Comparison of ENCODE assay signal across 9 cellular contexts in the genomic region with DNA sequence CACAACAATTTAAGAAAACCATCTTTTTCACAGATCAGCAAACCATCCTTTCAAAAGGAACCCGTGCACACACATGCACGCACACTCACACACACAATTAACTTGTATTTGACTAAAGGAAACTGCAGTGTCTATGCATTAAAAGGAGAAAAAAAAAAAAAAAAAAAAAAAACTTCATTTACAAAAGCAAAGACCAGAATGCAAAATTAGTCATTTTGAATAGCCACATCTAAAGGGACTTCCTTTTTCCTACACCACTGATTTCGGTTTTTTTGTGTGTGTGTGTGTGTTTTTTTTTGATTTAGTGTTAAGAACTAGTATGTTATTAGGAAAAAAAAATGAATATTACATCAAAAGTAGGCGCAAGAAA. TPM values are rescaled to one million over a fixed set of nuclear protein-coding genes. Genes with fewer than 3 reads are reported as not detected.
DNase-seq lines count a peak whose midpoint lies in the region; ATAC-seq lines count a peak whose summit lies in the region.
"Had no signal": no experiment of that assay in that cellular context is flagged by ENCODE, and none has a peak within 500 bp of the region (broad histone marks: within the 10 kb centered on the region; RNA-seq: fewer than 3 reads in every experiment).

No MANE protein-coding gene starts in this region.

- POLR2A ChIA-PET in naive thymus-derived CD4-positive, alpha-beta T cell (lab: Charles Lee) = interaction anchor here (0.7 to 5.9 kb wide), 7 partner anchors 7 to 228 kb away, joined by 3 to 50 read pairs (median 3); partner anchors contain the start of gene ZMYND8

- H3K9me3 ChIP-seq in BLaER1 treated with 17β-estradiol and CSF1 and Interleukin-3, amounts not matched to agents 10 nM and 100 nM (replicated peaks in 1 of 11) = no peaks in the 10 kb centered on the region
- no peaks in the 10 kb centered on the region for H3K9me3 ChIP-seq in Karpas-422 (ENCODE audit: low read length)
- no peaks in the 10 kb centered on the region for H3K9me3 ChIP-seq in naive thymus-derived CD4-positive, alpha-beta T cell (ENCODE audit: control insufficient read depth in 2 of 3, low read length in 3 of 3)

- H3K4me1 Mint-ChIP-seq in naive thymus-derived CD4-positive, alpha-beta T cell = peaks cover 2 to 45% (median 3%) of the 10 kb centered on the region in 7 donors

- intact Hi-C loops in naive thymus-derived CD4-positive, alpha-beta T cell (cut with micrococcal nuclease) = loop anchor here (2.0 to 10.0 kb wide), 5 partner anchors 15 to 985 kb away; partner anchors contain the start of gene TP53RK (in 2 of the 2)

- no peak overlapping the region for H3K4me3 Mint-ChIP-seq in naive thymus-derived CD4-positive, alpha-beta T cell

- peaks cover 96% of the 10 kb centered on the region for H3K79me2 ChIP-seq in Karpas-422 (ENCODE audit: low read length)

- H3K4me3 ChIP-seq in BLaER1 treated with 17β-estradiol and CSF1 and Interleukin-3, amounts not matched to agents 10 nM and 100 nM = peak overlapping the region; percentile 52 to 75 (median 66); a peak in 16 of 20 replicates
- peak overlapping the region; percentile 77 for H3K4me3 ChIP-seq in Karpas-422 (ENCODE audit: low read length)
- H3K4me3 ChIP-seq in naive thymus-derived CD4-positive, alpha-beta T cell (ENCODE audit: low read length) = no peak overlapping the region

- DNase-seq in Karpas-422 (peak; percentile 89), caudate nucleus (lab: John Stamatoyannopoulos, UW) (no peak), HCEC 1CT (no peak), kidney tubule cell (ENCODE audit: low spot score) (no peak), NCI-H2196 treated with DMSO at 0.1 percent for 48 hours (lab: John Stamatoyannopoulos, UW; ENCODE audit: unreplicated experiment) (no peak)
- DNase-seq in naive thymus-derived CD4-positive, alpha-beta T cell = peak in 7 of 9 donors; percentile 25 to 62 (median 51)
- no peak for DNase-seq in activated effector memory CD4-positive, alpha-beta T cell treated with Interleukin-2 at 50 U/mL for 16 hours
- DNase-seq: DMS153 had no signal

- H2AFZ ChIP-seq in Karpas-422 (ENCODE audit: low read length) = no peak overlapping the region

- CTCF ChIA-PET in naive thymus-derived CD4-positive, alpha-beta T cell (lab: Charles Lee) = interaction anchor here (0.6 to 4.6 kb wide), 4 partner anchors 34 to 192 kb away, joined by 3 to 21 read pairs (median 7); no protein-coding TSS in a partner anchor

- H3K9ac ChIP-seq in BLaER1 treated with 17β-estradiol and CSF1 and Interleukin-3, amounts not matched to agents 10 nM and 100 nM = peak overlapping the region; percentile 69 to 96 (median 91); a peak in 21 of 22 replicates
- H3K9ac ChIP-seq in Karpas-422 (ENCODE audit: low read length) = peak overlapping the region; percentile 92

- H3K36me3 ChIP-seq in BLaER1 treated with 17β-estradiol and CSF1 and Interleukin-3, amounts not matched to agents 10 nM and 100 nM = peaks cover 29 to 54% (median 46%) of the 10 kb centered on the region in 11 experiments
- peaks cover 39% of the 10 kb centered on the region for H3K36me3 ChIP-seq in Karpas-422 (ENCODE audit: insufficient read depth, low read length)
- peaks cover 6 to 11% (median 10%) of the 10 kb centered on the region in 3 experiments for H3K36me3 ChIP-seq in naive thymus-derived CD4-positive, alpha-beta T cell (ENCODE audit: control insufficient read depth in 2 of 3, insufficient read depth in 3 of 3, low read length in 3 of 3)

- peaks cover 81 to 91% (median 84%) of the 10 kb centered on the region in 10 experiments for H3K4me1 ChIP-seq in BLaER1 treated with 17β-estradiol and CSF1 and Interleukin-3, amounts not matched to agents 10 nM and 100 nM
- peaks cover 82% of the 10 kb centered on the region for H3K4me1 ChIP-seq in Karpas-422 (ENCODE audit: low read length)
- H3K4me1 ChIP-seq in naive thymus-derived CD4-positive, alpha-beta T cell (ENCODE audit: control insufficient read depth in 2 of 2, insufficient read depth in 2 of 2, low read length in 2 of 2) = peaks cover 52 to 83% of the 10 kb centered on the region in 2 donors

- no peaks in the 10 kb centered on the region for H3K27me3 ChIP-seq in BLaER1 treated with 17β-estradiol and CSF1 and Interleukin-3, amounts not matched to agents 10 nM and 100 nM
- H3K27me3 ChIP-seq in Karpas-422 (ENCODE audit: low read length) = no peaks in the 10 kb centered on the region
- H3K27me3 ChIP-seq in naive thymus-derived CD4-positive, alpha-beta T cell (ENCODE audit: control insufficient read depth in 2 of 2, insufficient read depth in 2 of 2, low read length in 2 of 2) = no peaks in the 10 kb centered on the region

- H3K27ac ChIP-seq in BLaER1 treated with 17β-estradiol and CSF1 and Interleukin-3, amounts not matched to agents 10 nM and 100 nM = peak overlapping the region; percentile 60 to 100 (median 98); a peak in 21 of 22 replicates
- H3K27ac ChIP-seq in Karpas-422 (ENCODE audit: low read length) (peak overlapping the region; percentile 98), caudate nucleus (ENCODE audit: low read depth, low read length) (peak overlapping the region; percentile 100)
- no peak overlapping the region for H3K27ac ChIP-seq in naive thymus-derived CD4-positive, alpha-beta T cell (ENCODE audit: low read depth, low read length)

- H3K27ac Mint-ChIP-seq in naive thymus-derived CD4-positive, alpha-beta T cell = no peak overlapping the region

- H4K20me1 ChIP-seq in BLaER1 treated with 17β-estradiol and CSF1 and Interleukin-3, amounts not matched to agents 10 nM and 100 nM = peaks cover 8 to 59% (median 42%) of the 10 kb centered on the region in 11 experiments; a peak in 16 of 22 replicates
- no peaks in the 10 kb centered on the region; the same call in 1 of the 2 replicates for H4K20me1 ChIP-seq in Karpas-422 (ENCODE audit: insufficient read depth, low read depth, low read length)

- no peaks in the 10 kb centered on the region for H3K27me3 Mint-ChIP-seq in naive thymus-derived CD4-positive, alpha-beta T cell

- ATAC-seq in naive thymus-derived CD4-positive, alpha-beta T cell = peak; percentile 34

- peak overlapping the region; percentile 90 to 100 (median 97) for H3K4me2 ChIP-seq in BLaER1 treated with 17β-estradiol and CSF1 and Interleukin-3, amounts not matched to agents 10 nM and 100 nM
- peak overlapping the region; percentile 97 for H3K4me2 ChIP-seq in Karpas-422 (ENCODE audit: low read depth, low read length, poor library complexity, severe bottlenecking)

- H3K9me2 ChIP-seq in Karpas-422 (replicated peaks; ENCODE audit: insufficient read depth, low read length) = no peaks in the 10 kb centered on the region

- peaks cover 5 to 39% (median 12%) of the 10 kb centered on the region in 5 donors for H3K36me3 Mint-ChIP-seq in naive thymus-derived CD4-positive, alpha-beta T cell

- H3K9me3 Mint-ChIP-seq in naive thymus-derived CD4-positive, alpha-beta T cell = no peaks in the 10 kb centered on the region

RNA-seq across cellular contexts. Expression of gene ZMYND8, which starts 6.3 kb away (rescaled TPM):
- 33.0 and 44.1 TPM in 2 replicates for total RNA-seq in Karpas-422 (2014; rRNA removed; shearing (Covaris generic); ENCODE audit: low replicate concordance)
- total RNA-seq in naive thymus-derived CD4-positive, alpha-beta T cell = 10 to 100 TPM; 54.5 to 83.0 (median 68.5) TPM
- polyA plus RNA-seq in naive thymus-derived CD4-positive, alpha-beta T cell = 10 to 100 TPM; 12.7 to 28.7 TPM

Comparison
In these comparisons a context has a peak if more than half of its experiments do, and no peak if none do; other contexts are left out.
1. DNase-seq: peak in Karpas-422 (single experiment) and naive thymus-derived CD4-positive, alpha-beta T cell (7 of 9); none in caudate nucleus (0 of 61), HCEC 1CT (single experiment), kidney tubule cell (single experiment), activated effector memory CD4-positive, alpha-beta T cell treated with Interleukin-2 at 50 U/mL for 16 hours (single experiment) and NCI-H2196 treated with DMSO at 0.1 percent for 48 hours (single experiment).